ENCODE assay signal across 11 cellular contexts in genomic region chr6:81075974-81076373, GRCh38.
A peak's percentile ranks its signal among the peaks of the same experiment; 100 is the strongest.
DNase-seq lines count a peak whose midpoint lies in the region; ATAC-seq and TF ChIP-seq lines count a peak whose summit lies in the region.
"Had no signal": no experiment of that assay in that cellular context is flagged by ENCODE, and none has a peak within 500 bp of the region (broad histone marks: within the 10 kb centered on the region; RNA-seq: fewer than 3 reads in every experiment).

No MANE protein-coding gene starts in this region.

- DNase-seq in AG08395 (ENCODE audit: low spot score) (peak; percentile 12), GM13976 (ENCODE audit: low spot score) (no peak), SK-N-MC (ENCODE audit: low read depth, low spot score) (no peak), iPS DF 4.7 (ENCODE audit: extremely low read depth, low spot score) (peak; percentile 58), HuH-7.5 (ENCODE audit: low spot score) (no peak)
- DNase-seq: natural killer cell had no signal

- H3K9me3 ChIP-seq in SK-N-MC (ENCODE audit: low read depth, low read length): no peaks in the 10 kb centered on the region
- H3K9me3 ChIP-seq: ascending aorta had no signal

- no peak for ATAC-seq in GM19035 (IDR thresholded peaks at IDR 0.05; ENCODE audit: unreplicated experiment)
- no peak for ATAC-seq in HG02852 (IDR thresholded peaks at IDR 0.05; ENCODE audit: unreplicated experiment)
- ATAC-seq in GM21576 (IDR thresholded peaks at IDR 0.05; ENCODE audit: unreplicated experiment): no peak
- ATAC-seq: natural killer cell; stimulated activated memory B cell treated with anti-CD40 and anti-IgM and Interleukin-4, amounts not matched to agents 10 μg/mL and 1 μg/mL and 100 μg/mL, for 72 hours had no signal

- peak; percentile 22 for TF ChIP-seq CTCF in GM13976 (IDR thresholded peaks at IDR 0.05; ENCODE audit: borderline replicate concordance, control extremely low read depth, extremely low read depth, insufficient read depth, missing control alignments)

- H3K9ac ChIP-seq in SK-N-MC (ENCODE audit: insufficient read length): no peak overlapping the region

- no peak overlapping the region for H3K4me3 ChIP-seq in SK-N-MC
- H3K4me3 ChIP-seq: ascending aorta had no signal

- H3K27ac ChIP-seq in SK-N-MC: peak overlapping the region; percentile 26; the same call in 1 of the 2 replicates
- H3K27ac ChIP-seq: ascending aorta had no signal

- in situ Hi-C loops in GM13976 (cut with MboI; ENCODE audit: low sequenced_read_pairs, unreplicated experiment): no loop called here

- H3K36me3 ChIP-seq in SK-N-MC (ENCODE audit: insufficient read depth, low read length): no peaks in the 10 kb centered on the region
- H3K36me3 ChIP-seq: ascending aorta had no signal

Comparison
In these comparisons a context has a peak if more than half of its experiments do, and no peak if none do; other contexts are left out.
1. DNase-seq: peak in AG08395 (single experiment) and iPS DF 4.7 (single experiment); none in GM13976 (single experiment), SK-N-MC (single experiment) and HuH-7.5 (single experiment).